1 cellular context compared by ENCODE assay signal in genomic region chr19:24033962-24034342, GRCh38.
TF ChIP-seq lines count a peak whose summit lies in the region.

No MANE protein-coding gene starts in this region.

TF ChIP-seq in HCT116, 20 proteins besides CTCF, POLR2A, EP300 and RAD21 (continued from another document):
- TF ChIP-seq ATF3 (IDR thresholded peaks at IDR 0.05), result no peak
- no peak for TF ChIP-seq SIN3A (IDR thresholded peaks at IDR 0.05; ENCODE audit: low read depth)
- TF ChIP-seq ZFX (IDR thresholded peaks at IDR 0.05), result no peak
- TF ChIP-seq SRF (IDR thresholded peaks at IDR 0.05; ENCODE audit: low read depth), result no peak
- no peak for TF ChIP-seq CEBPB (IDR thresholded peaks at IDR 0.05; ENCODE audit: low read depth)
- no peak for TF ChIP-seq CBX3 (IDR thresholded peaks at IDR 0.05; ENCODE audit: low read depth)
- no peak for TF ChIP-seq YY1 (IDR thresholded peaks at IDR 0.05; ENCODE audit: extremely low read depth, insufficient replicate concordance, low read depth, low read length)
- no peak for TF ChIP-seq FOSL1 (IDR thresholded peaks at IDR 0.05; ENCODE audit: low read depth)
- no peak for TF ChIP-seq ZBTB33 (IDR thresholded peaks at IDR 0.05; ENCODE audit: extremely low read depth, insufficient replicate concordance, low read length)
- TF ChIP-seq, protein P1, sequence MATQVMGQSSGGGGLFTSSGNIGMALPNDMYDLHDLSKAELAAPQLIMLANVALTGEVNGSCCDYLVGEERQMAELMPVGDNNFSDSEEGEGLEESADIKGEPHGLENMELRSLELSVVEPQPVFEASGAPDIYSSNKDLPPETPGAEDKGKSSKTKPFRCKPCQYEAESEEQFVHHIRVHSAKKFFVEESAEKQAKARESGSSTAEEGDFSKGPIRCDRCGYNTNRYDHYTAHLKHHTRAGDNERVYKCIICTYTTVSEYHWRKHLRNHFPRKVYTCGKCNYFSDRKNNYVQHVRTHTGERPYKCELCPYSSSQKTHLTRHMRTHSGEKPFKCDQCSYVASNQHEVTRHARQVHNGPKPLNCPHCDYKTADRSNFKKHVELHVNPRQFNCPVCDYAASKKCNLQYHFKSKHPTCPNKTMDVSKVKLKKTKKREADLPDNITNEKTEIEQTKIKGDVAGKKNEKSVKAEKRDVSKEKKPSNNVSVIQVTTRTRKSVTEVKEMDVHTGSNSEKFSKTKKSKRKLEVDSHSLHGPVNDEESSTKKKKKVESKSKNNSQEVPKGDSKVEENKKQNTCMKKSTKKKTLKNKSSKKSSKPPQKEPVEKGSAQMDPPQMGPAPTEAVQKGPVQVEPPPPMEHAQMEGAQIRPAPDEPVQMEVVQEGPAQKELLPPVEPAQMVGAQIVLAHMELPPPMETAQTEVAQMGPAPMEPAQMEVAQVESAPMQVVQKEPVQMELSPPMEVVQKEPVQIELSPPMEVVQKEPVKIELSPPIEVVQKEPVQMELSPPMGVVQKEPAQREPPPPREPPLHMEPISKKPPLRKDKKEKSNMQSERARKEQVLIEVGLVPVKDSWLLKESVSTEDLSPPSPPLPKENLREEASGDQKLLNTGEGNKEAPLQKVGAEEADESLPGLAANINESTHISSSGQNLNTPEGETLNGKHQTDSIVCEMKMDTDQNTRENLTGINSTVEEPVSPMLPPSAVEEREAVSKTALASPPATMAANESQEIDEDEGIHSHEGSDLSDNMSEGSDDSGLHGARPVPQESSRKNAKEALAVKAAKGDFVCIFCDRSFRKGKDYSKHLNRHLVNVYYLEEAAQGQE (IDR thresholded peaks at IDR 0.05; ENCODE audit: low read depth), result no peak
- TF ChIP-seq SP1 (IDR thresholded peaks at IDR 0.05; ENCODE audit: low read depth), result no peak
- TF ChIP-seq TCF7L2 (IDR thresholded peaks at IDR 0.05; ENCODE audit: borderline replicate concordance, extremely low read depth, insufficient read depth, insufficient read length), result no peak
- TF ChIP-seq ELF1 (IDR thresholded peaks at IDR 0.05; ENCODE audit: borderline replicate concordance, low read depth), result no peak
- no peak for TF ChIP-seq EZH2 (IDR thresholded peaks at IDR 0.05)
- TF ChIP-seq ZNF274 (IDR thresholded peaks at IDR 0.05; ENCODE audit: low read depth, low read length), result no peak
- no peak for TF ChIP-seq EZH2phosphoT487 (IDR thresholded peaks at IDR 0.05; ENCODE audit: borderline replicate concordance)
